Comparison of ENCODE assay signal across 9 cellular contexts in genomic region chr9:85715587-85715986, GRCh38. TPM values are rescaled to one million over a fixed set of nuclear protein-coding genes. Genes with fewer than 3 reads are reported as not detected.
DNase-seq lines count a peak whose midpoint lies in the region; ATAC-seq and TF ChIP-seq lines count a peak whose summit lies in the region.
"Had no signal": no experiment of that assay in that cellular context is flagged by ENCODE, and none has a peak within 500 bp of the region (broad histone marks: within the 10 kb centered on the region; RNA-seq: fewer than 3 reads in every experiment).

No MANE protein-coding gene starts in this region.

- DNase-seq in left ventricle myocardium inferior (no peak), heart left ventricle (no peak), activated B cell treated with CpG ODN at 0.5 μM for 24 hours (no peak), kidney glomerular epithelial cell (lab: John Stamatoyannopoulos, UW) (no peak), sigmoid colon (no peak), BE2C (no peak), iPS-NIHi11 (ENCODE audit: low spot score) (no peak)
- DNase-seq: SK-N-SH had no signal

- POLR2A ChIA-PET in activated B cell treated with CpG ODN at 0.5 μM for 24 hours (lab: Charles Lee) = interaction anchor here (1.2 kb wide), 1 partner anchor 25 kb away, joined by 3 read pairs; no protein-coding TSS in a partner anchor

- peak overlapping the region; percentile 40 for H3K4me3 Mint-ChIP-seq in activated B cell treated with CpG ODN at 0.5 μM for 24 hours

- H3K36me3 ChIP-seq in left ventricle myocardium inferior = no peaks in the 10 kb centered on the region
- no peaks in the 10 kb centered on the region for H3K36me3 ChIP-seq in heart left ventricle
- H3K36me3 ChIP-seq in sigmoid colon = no peaks in the 10 kb centered on the region
- no peaks in the 10 kb centered on the region for H3K36me3 ChIP-seq in BE2C

- H3K36me3 Mint-ChIP-seq in activated B cell treated with CpG ODN at 0.5 μM for 24 hours (ENCODE audit: low read depth) = peaks cover 1% of the 10 kb centered on the region

- H3K9me3 Mint-ChIP-seq in activated B cell treated with CpG ODN at 0.5 μM for 24 hours = peaks cover 2% of the 10 kb centered on the region

- H3K4me1 Mint-ChIP-seq in activated B cell treated with CpG ODN at 0.5 μM for 24 hours = peaks cover 49% of the 10 kb centered on the region

- H3K27me3 ChIP-seq in left ventricle myocardium inferior (ENCODE audit: low read depth) (no peaks in the 10 kb centered on the region), heart left ventricle (no peaks in the 10 kb centered on the region), sigmoid colon (no peaks in the 10 kb centered on the region), BE2C (no peaks in the 10 kb centered on the region)

- TF ChIP-seq EP300 in sigmoid colon (IDR thresholded peaks at IDR 0.05) = no peak

- no peak for ATAC-seq in heart left ventricle
- peak; percentile 48 for ATAC-seq in HG03139 (IDR thresholded peaks at IDR 0.05; ENCODE audit: unreplicated experiment)
- peak; percentile 79 for ATAC-seq in activated B cell treated with CpG ODN at 0.5 μM for 24 hours (ENCODE audit: low read depth)

- H3K27ac Mint-ChIP-seq in activated B cell treated with CpG ODN at 0.5 μM for 24 hours = peak overlapping the region; percentile 78

- no peaks in the 10 kb centered on the region for H3K27me3 Mint-ChIP-seq in activated B cell treated with CpG ODN at 0.5 μM for 24 hours

- TF ChIP-seq POLR2A in heart left ventricle (IDR thresholded peaks at IDR 0.05) = no peak
- TF ChIP-seq POLR2A in sigmoid colon (IDR thresholded peaks at IDR 0.05) = no peak

- CTCF ChIA-PET in activated B cell treated with CpG ODN at 0.5 μM for 24 hours (lab: Charles Lee) = interaction anchor here (0.8 to 2.2 kb wide), 5 partner anchors 13 to 106 kb away, joined by 3 to 12 read pairs (median 3); no protein-coding TSS in a partner anchor

- H3K27ac ChIP-seq in left ventricle myocardium inferior (replicated peaks) (peak overlapping the region; percentile 6), heart left ventricle (peak overlapping the region in 1 of 12 donors; percentile 78), sigmoid colon (no peak overlapping the region)

- no peak overlapping the region for H3K4me3 ChIP-seq in left ventricle myocardium inferior
- H3K4me3 ChIP-seq in heart left ventricle = no peak overlapping the region
- H3K4me3 ChIP-seq in sigmoid colon = no peak overlapping the region
- no peak overlapping the region for H3K4me3 ChIP-seq in BE2C (ENCODE audit: low read depth, low read length)

- H3K9me3 ChIP-seq in left ventricle myocardium inferior (replicated peaks) = no peaks in the 10 kb centered on the region
- H3K9me3 ChIP-seq in heart left ventricle = peaks cover 0 to 7% (median 0%) of the 10 kb centered on the region in 12 donors
- no peaks in the 10 kb centered on the region for H3K9me3 ChIP-seq in sigmoid colon
- no peaks in the 10 kb centered on the region for H3K9me3 ChIP-seq in BE2C
- H3K9me3 ChIP-seq: SK-N-SH had no signal

- TF ChIP-seq CTCF in left ventricle myocardium inferior (IDR thresholded peaks at IDR 0.05; ENCODE audit: borderline replicate concordance) (no peak), heart left ventricle (IDR thresholded peaks at IDR 0.05) (no peak), activated B cell treated with CpG ODN at 0.5 μM for 24 hours (IDR thresholded peaks at IDR 0.05) (no peak), sigmoid colon (IDR thresholded peaks at IDR 0.05) (no peak), BE2C (IDR thresholded peaks at IDR 0.05; ENCODE audit: low read depth, low read length) (no peak)

- intact Hi-C loops in left ventricle myocardium inferior (cut with micrococcal nuclease) (no loop called here), heart left ventricle (cut with DNase I) (no loop called here), activated B cell treated with CpG ODN at 0.5 μM for 24 hours (cut with micrococcal nuclease) (loop anchor here (1.0 to 2.0 kb wide), 3 partner anchors 15 to 27 kb away; no protein-coding TSS in a partner anchor), sigmoid colon (cut with DNase I) (no loop called here)

- WGBS in heart left ventricle, 4 donors = 44 to 71% (median 70%) methylated on average over 2 of the region's 2 CpGs
- 55 to 62% methylated on average over 2 of the region's 2 CpGs for WGBS in sigmoid colon, 2 donors

- peaks cover 27% of the 10 kb centered on the region for H3K4me1 ChIP-seq in left ventricle myocardium inferior
- peaks cover 0 to 43% (median 5%) of the 10 kb centered on the region in 12 donors for H3K4me1 ChIP-seq in heart left ventricle
- no peaks in the 10 kb centered on the region for H3K4me1 ChIP-seq in sigmoid colon
- no peaks in the 10 kb centered on the region for H3K4me1 ChIP-seq in BE2C

RNA-seq across cellular contexts. Expression of gene AGTPBP1, which starts 26.2 kb away (rescaled TPM):
- total RNA-seq in left ventricle myocardium inferior = 52.5 TPM
- 10 to 100 TPM; 39.5 to 72.4 (median 48.1) TPM for total RNA-seq in heart left ventricle
- 10 to 100 TPM in 1 of 2 donors, 1 to 10 TPM in 1; 7.1 to 23.0 TPM for polyA plus RNA-seq in heart left ventricle
- 25.9 and 26.7 TPM in 2 replicates for total RNA-seq in activated B cell treated with CpG ODN at 0.5 μM for 24 hours
- total RNA-seq in sigmoid colon = 10 to 100 TPM; 17.1 to 24.7 (median 19.3) TPM
- 1 to 10 TPM; 3.6 to 5.5 (median 3.7) TPM for polyA plus RNA-seq in sigmoid colon
- 8.1 TPM for polyA plus RNA-seq in BE2C (2012; ENCODE audit: insufficient read depth, insufficient read length, low read depth)

Comparison
In these comparisons a context has a peak if more than half of its experiments do, and no peak if none do; other contexts are left out.
1. ATAC-seq: peak in HG03139 (single experiment) and activated B cell treated with CpG ODN at 0.5 μM for 24 hours (single experiment); none in heart left ventricle (0 of 4).